Comparison of ENCODE assay signal across 1 cellular context in genomic region chr17:47703671-47704070, GRCh38.
A peak's percentile ranks its signal among the peaks of the same experiment; 100 is the strongest.
TF ChIP-seq lines count a peak whose summit lies in the region.

No MANE protein-coding gene starts in this region.

TF ChIP-seq in HepG2, 621 proteins besides CTCF, POLR2A, EP300 and RAD21:
- TF ChIP-seq KDM6A (CRISPR knock-in tag; IDR thresholded peaks at IDR 0.05; ENCODE audit: low read depth) (no peak), ZMYM3 (CRISPR knock-in tag; IDR thresholded peaks at IDR 0.05) (0 out of 2 replicates have a peak, but pooled peaks have one; percentile 32), ZNF629 (CRISPR knock-in tag; conservative IDR thresholded peaks at IDR 0.05) (peak; percentile 80)
